In the genomic region with DNA sequence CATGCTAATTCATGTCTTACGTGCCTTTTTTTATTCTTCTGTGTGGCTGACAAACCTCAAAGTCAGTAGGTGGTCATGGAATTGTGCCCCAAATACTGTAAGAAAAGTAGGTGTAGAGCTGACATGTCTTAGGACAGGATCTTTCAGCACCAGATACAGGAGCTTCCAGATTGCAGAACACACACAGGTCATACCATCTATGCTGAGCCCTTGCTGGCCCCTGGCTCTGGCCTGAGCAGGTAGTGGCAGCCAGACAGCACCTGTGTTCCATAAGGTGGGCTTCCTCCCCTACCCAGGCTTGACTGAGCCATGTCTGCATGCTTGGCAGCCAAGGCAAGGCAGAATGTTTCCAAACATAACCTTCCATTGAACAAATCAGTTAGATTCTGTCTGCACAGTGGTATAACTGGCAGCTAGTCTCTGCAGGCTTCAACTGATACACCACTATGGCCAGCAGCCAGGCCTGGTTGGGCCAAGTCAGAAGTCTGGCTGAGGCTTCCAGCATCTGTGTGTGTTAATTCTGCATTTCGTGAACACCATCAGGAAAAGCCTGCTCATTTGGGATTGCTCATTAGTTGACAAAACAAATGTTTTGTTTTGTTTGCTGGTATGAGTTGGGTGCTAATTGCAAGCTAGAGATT, we compare ENCODE assay signal across 27 cellular contexts.
"Had no signal": no experiment of that assay in that cellular context is flagged by ENCODE, and none has a peak within 500 bp of the region (broad histone marks: within the 10 kb centered on the region; RNA-seq: fewer than 3 reads in every experiment).

No MANE protein-coding gene starts in this region.

- H3K36me3 ChIP-seq: brain microvascular endothelial cell, gastrocnemius medialis, left lung, ovary, stomach, thyroid gland, upper lobe of left lung, vagina had no signal

- ATAC-seq: activated T-cell treated with anti-CD3 and anti-CD28 coated beads, Interleukin-2, amount 50 U/mL, for 4 hours; activated T-helper 17 cell treated with anti-CD3 and anti-CD28 coated beads, Interleukin-2, amount 50 U/mL, for 72 hours; gastrocnemius medialis; left lung; psoas muscle; stimulated activated naive B cell treated with anti-CD40 and anti-IgM and Interleukin-4, amounts not matched to agents 10 μg/mL and 1 μg/mL and 100 μg/mL, for 72 hours had no signal

- H3K27ac ChIP-seq: brain microvascular endothelial cell, epithelial cell of prostate, gastrocnemius medialis, hepatocyte, left lung, ovary, psoas muscle, stomach, thyroid gland, upper lobe of left lung, vagina had no signal

- H3K4me1 ChIP-seq: gastrocnemius medialis, left lung, psoas muscle, stomach, thyroid gland, upper lobe of left lung, vagina had no signal

- H3K4me3 ChIP-seq: gastrocnemius medialis, hepatocyte, left lung, ovary, psoas muscle, stomach, thyroid gland, upper lobe of left lung, vagina had no signal

- H3K27me3 ChIP-seq: brain microvascular endothelial cell, ovary, thyroid gland, upper lobe of left lung, vagina had no signal

- H3K9me3 ChIP-seq: gastrocnemius medialis, left lung, ovary, psoas muscle, stomach, thyroid gland, upper lobe of left lung, vagina had no signal

- DNase-seq: activated CD4-positive, alpha-beta memory T cell treated with anti-CD3 and anti-CD28 coated beads, Interleukin-2, amount 10 ng/mL, durations not matched to agents 7 days and 5 days; activated CD4-positive, alpha-beta T cell treated with anti-CD3 and anti-CD28 coated beads for 1 hour; activated CD4-positive, alpha-beta T cell treated with anti-CD3 and anti-CD28 coated beads, Interleukin-2, amount 10 ng/mL, durations not matched to agents 7 days and 5 days; activated gamma-delta T cell treated with Interleukin-2 at 50 U/mL for 16 hours; activated naive CD4-positive, alpha-beta T cell treated with anti-CD3 and anti-CD28 coated beads, Interleukin-2, amount 50 U/mL, for 16 hours; activated T-cell treated with anti-CD3 and anti-CD28 coated beads, Interleukin-2, amount 50 U/mL, for 4 hours; amniotic stem cell; brain microvascular endothelial cell; dermis blood vessel endothelial cell; effector CD4-positive, alpha-beta T cell; gastrocnemius medialis; glutamatergic neuron; nephron progenitor cell; ovary; stimulated activated CD4-positive, alpha-beta T cell treated with anti-CD3 and anti-CD28 coated beads, Interleukin-15, amount 100 ng/mL, for 24 hours; stimulated activated CD4-positive, alpha-beta T cell treated with anti-CD3 and anti-CD28 coated beads, Interleukin-2, amount 100 ng/mL, for 24 hours; stimulated activated naive B cell treated with anti-CD40 and anti-IgM and Interleukin-4, amounts not matched to agents 10 μg/mL and 1 μg/mL and 100 μg/mL, for 72 hours; stomach; T-helper 2 cell; thyroid gland had no signal
